In the genomic region with DNA sequence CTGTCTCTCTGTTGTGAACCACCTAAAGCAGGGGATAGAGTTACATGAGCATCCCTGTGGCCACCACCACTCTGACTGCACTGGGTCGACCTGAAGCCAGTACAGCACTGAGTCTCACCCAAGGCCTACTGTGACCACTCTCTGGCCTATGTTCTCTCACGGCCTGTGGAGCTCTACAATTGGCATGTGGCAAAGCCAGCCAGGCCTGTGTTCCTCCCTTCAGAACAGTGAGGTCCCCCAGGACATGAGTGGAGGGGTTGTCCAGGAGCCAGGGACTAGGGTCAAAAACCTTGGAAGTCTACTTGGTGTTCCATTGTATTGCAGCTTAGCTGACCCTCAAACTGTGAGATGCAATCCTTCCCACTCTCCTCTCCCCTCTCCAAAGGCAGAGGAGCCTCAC, we compare ENCODE assay signal across 41 cellular contexts. TPM values are rescaled to one million over a fixed set of nuclear protein-coding genes. Genes with fewer than 3 reads are reported as not detected.
"Had no signal": no experiment of that assay in that cellular context is flagged by ENCODE, and none has a peak within 500 bp of the region (broad histone marks: within the 10 kb centered on the region; RNA-seq: fewer than 3 reads in every experiment).

No MANE protein-coding gene starts in this region.

- H3K27me3 Mint-ChIP-seq: activated naive CD4-positive, alpha-beta T cell treated with anti-CD3 and anti-CD28 coated beads, Interleukin-2, amount 10 ng/mL, durations not matched to agents 7 days and 5 days; activated naive CD8-positive, alpha-beta T cell treated with anti-CD3 and anti-CD28 coated beads, Interleukin-2, amount 10 ng/mL, durations not matched to agents 7 days and 5 days; brain had no signal

- H3K36me3 ChIP-seq: adrenal gland, ascending aorta, brain microvascular endothelial cell, breast epithelium, cardiac muscle cell had no signal

- FAIRE-seq: astrocyte, bronchial epithelial cell had no signal

- ATAC-seq: activated naive CD4-positive, alpha-beta T cell treated with anti-CD3 and anti-CD28 coated beads, Interleukin-2, amount 50 U/mL, for 72 hours; activated naive CD8-positive, alpha-beta T cell treated with anti-CD3 and anti-CD28 coated beads, Interleukin-2, amount 50 U/mL, for 24 hours; activated T-cell treated with anti-CD3 and anti-CD28 coated beads, Interleukin-2, amount 50 U/mL, for 4 hours; activated T-cell treated with anti-CD3 and anti-CD28 coated beads, Interleukin-2, amount 50 U/mL, for 72 hours; activated T-helper 17 cell treated with anti-CD3 and anti-CD28 coated beads, Interleukin-2, amount 50 U/mL, for 72 hours; body of pancreas had no signal

- H3K4me1 ChIP-seq: adrenal gland, ascending aorta, body of pancreas, breast epithelium had no signal

- H3K4me3 ChIP-seq: adrenal gland, ascending aorta, body of pancreas, breast epithelium, cardiac muscle cell had no signal

- DNase-seq: activated effector memory CD4-positive, alpha-beta T cell treated with anti-CD3 and anti-CD28 coated beads, Interleukin-2, amount 50 U/mL, for 16 hours; activated effector memory CD4-positive, alpha-beta T cell treated with Interleukin-2 at 50 U/mL for 16 hours; activated gamma-delta T cell; activated gamma-delta T cell treated with Interleukin-2 at 50 U/mL for 16 hours; activated naive CD4-positive, alpha-beta T cell; activated naive CD4-positive, alpha-beta T cell treated with anti-CD3 and anti-CD28 coated beads for 36 hours; activated naive CD4-positive, alpha-beta T cell treated with anti-CD3 and anti-CD28 coated beads, Interleukin-2, amount 10 ng/mL, durations not matched to agents 7 days and 5 days; activated naive CD4-positive, alpha-beta T cell treated with anti-CD3 and anti-CD28 coated beads, Interleukin-2, amount 50 U/mL, for 16 hours; activated naive CD4-positive, alpha-beta T cell treated with Interleukin-2 at 50 U/mL for 16 hours; activated naive CD8-positive, alpha-beta T cell treated with anti-CD3 and anti-CD28 coated beads for 36 hours; activated naive CD8-positive, alpha-beta T cell treated with anti-CD3 and anti-CD28 coated beads, Interleukin-2, amount 10 ng/mL, durations not matched to agents 7 days and 5 days; activated naive CD8-positive, alpha-beta T cell treated with anti-CD3 and anti-CD28 coated beads, Interleukin-2, amount 50 U/mL, for 24 hours; activated T-cell treated with anti-CD3 and anti-CD28 coated beads, Interleukin-2, amount 50 U/mL, for 1 hour; activated T-cell treated with anti-CD3 and anti-CD28 coated beads, Interleukin-2, amount 50 U/mL, for 24 hours; activated T-cell treated with anti-CD3 and anti-CD28 coated beads, Interleukin-2, amount 50 U/mL, for 4 hours; activated T-cell treated with anti-CD3 and anti-CD28 coated beads, Interleukin-2, amount 50 U/mL, for 48 hours; activated T-cell treated with anti-CD3 and anti-CD28 coated beads, Interleukin-2, amount 50 U/mL, for 72 hours; adrenal gland; amniotic stem cell; amygdala; anterior cingulate cortex; aorta; body of pancreas; brain microvascular endothelial cell; caudate nucleus; central memory CD4-positive, alpha-beta T cell; cerebellar nuclear complex had no signal

- H3K27me3 ChIP-seq: adrenal gland, ascending aorta, body of pancreas, brain microvascular endothelial cell, breast epithelium, cardiac muscle cell had no signal

- H3K27ac ChIP-seq: adrenal gland, ascending aorta, body of pancreas, brain microvascular endothelial cell, breast epithelium, cardiac muscle cell had no signal

- H3K4me3 Mint-ChIP-seq: activated naive CD4-positive, alpha-beta T cell treated with anti-CD3 and anti-CD28 coated beads for 36 hours; activated naive CD4-positive, alpha-beta T cell treated with anti-CD3 and anti-CD28 coated beads, Interleukin-2, amount 10 ng/mL, durations not matched to agents 7 days and 5 days; activated naive CD4-positive, alpha-beta T cell treated with anti-CD3 and anti-CD28 coated beads, Interleukin-2, amount 50 U/mL, for 24 hours; activated naive CD8-positive, alpha-beta T cell; activated naive CD8-positive, alpha-beta T cell treated with anti-CD3 and anti-CD28 coated beads for 36 hours; activated naive CD8-positive, alpha-beta T cell treated with anti-CD3 and anti-CD28 coated beads, Interleukin-2, amount 10 ng/mL, durations not matched to agents 7 days and 5 days; activated naive CD8-positive, alpha-beta T cell treated with anti-CD3 and anti-CD28 coated beads, Interleukin-2, amount 50 U/mL, for 24 hours; activated T-cell treated with anti-CD3 and anti-CD28 coated beads, Interleukin-2, amount 50 U/mL, for 24 hours; activated T-cell treated with anti-CD3 and anti-CD28 coated beads, Interleukin-2, amount 50 U/mL, for 4 hours; activated T-cell treated with anti-CD3 and anti-CD28 coated beads, Interleukin-2, amount 50 U/mL, for 72 hours; activated T-helper 1 cell treated with anti-CD3 and anti-CD28 coated beads, Interleukin-12 subunit alpha, Interleukin-12 subunit beta, Interleukin-2, Interleukin-4 antibody, amounts not matched to agents 30 ng/mL and 10 ng/mL and 1 ng/mL, durations not matched to agents 14 hours and 24 hours and 36 hours; activated T-helper 17 cell treated with anti-CD3 and anti-CD28 coated beads, Interleukin-2, amount 50 U/mL, for 72 hours; brain; central memory CD8-positive, alpha-beta T cell had no signal

- H3K9me3 ChIP-seq: adrenal gland had no signal

- H3K4me1 Mint-ChIP-seq: activated naive CD4-positive, alpha-beta T cell treated with anti-CD3 and anti-CD28 coated beads, Interleukin-2, amount 10 ng/mL, durations not matched to agents 7 days and 5 days; activated naive CD4-positive, alpha-beta T cell treated with anti-CD3 and anti-CD28 coated beads, Interleukin-2, amount 50 U/mL, for 24 hours; activated naive CD8-positive, alpha-beta T cell treated with anti-CD3 and anti-CD28 coated beads for 36 hours; activated naive CD8-positive, alpha-beta T cell treated with anti-CD3 and anti-CD28 coated beads, Interleukin-2, amount 10 ng/mL, durations not matched to agents 7 days and 5 days; activated naive CD8-positive, alpha-beta T cell treated with anti-CD3 and anti-CD28 coated beads, Interleukin-2, amount 50 U/mL, for 24 hours; activated T-helper 17 cell treated with anti-CD3 and anti-CD28 coated beads, Interleukin-2, amount 50 U/mL, for 72 hours; brain; central memory CD8-positive, alpha-beta T cell had no signal

- H3K27ac Mint-ChIP-seq: activated naive CD4-positive, alpha-beta T cell treated with anti-CD3 and anti-CD28 coated beads for 36 hours; activated naive CD4-positive, alpha-beta T cell treated with anti-CD3 and anti-CD28 coated beads, Interleukin-2, amount 10 ng/mL, durations not matched to agents 7 days and 5 days; activated naive CD4-positive, alpha-beta T cell treated with anti-CD3 and anti-CD28 coated beads, Interleukin-2, amount 50 U/mL, for 24 hours; activated naive CD4-positive, alpha-beta T cell treated with anti-CD3 and anti-CD28 coated beads, Interleukin-2, amount 50 U/mL, for 72 hours; activated naive CD8-positive, alpha-beta T cell; activated naive CD8-positive, alpha-beta T cell treated with anti-CD3 and anti-CD28 coated beads for 36 hours; activated naive CD8-positive, alpha-beta T cell treated with anti-CD3 and anti-CD28 coated beads, Interleukin-2, amount 10 ng/mL, durations not matched to agents 7 days and 5 days; activated naive CD8-positive, alpha-beta T cell treated with anti-CD3 and anti-CD28 coated beads, Interleukin-2, amount 50 U/mL, for 24 hours; activated T-cell treated with anti-CD3 and anti-CD28 coated beads, Interleukin-2, amount 50 U/mL, for 24 hours; activated T-cell treated with anti-CD3 and anti-CD28 coated beads, Interleukin-2, amount 50 U/mL, for 72 hours; activated T-helper 1 cell treated with anti-CD3 and anti-CD28 coated beads, Interleukin-12 subunit alpha, Interleukin-12 subunit beta, Interleukin-2, Interleukin-4 antibody, amounts not matched to agents 30 ng/mL and 10 ng/mL and 1 ng/mL, durations not matched to agents 14 hours and 24 hours and 36 hours; activated T-helper 17 cell treated with anti-CD3 and anti-CD28 coated beads, Interleukin-2, amount 50 U/mL, for 72 hours; activated T-helper 2 cell treated with anti-CD3 and anti-CD28 coated beads, Interferon-gamma antibody, Interleukin-2, Interleukin-4, amounts not matched to agents 10 μg/mL and 5 μg/mL and 100 μg/mL, durations not matched to agents 14 hours and 24 hours and 36 hours; brain had no signal

- H3K36me3 Mint-ChIP-seq: activated naive CD4-positive, alpha-beta T cell treated with anti-CD3 and anti-CD28 coated beads, Interleukin-2, amount 10 ng/mL, durations not matched to agents 7 days and 5 days; activated naive CD4-positive, alpha-beta T cell treated with anti-CD3 and anti-CD28 coated beads, Interleukin-2, amount 50 U/mL, for 24 hours; activated naive CD8-positive, alpha-beta T cell; brain had no signal

RNA-seq across cellular contexts. Expression of a gene that starts 42.7 kb away (rescaled TPM):
- total RNA-seq: activated naive CD4-positive, alpha-beta T cell treated with anti-CD3 and anti-CD28 coated beads for 36 hours; activated naive CD4-positive, alpha-beta T cell treated with anti-CD3 and anti-CD28 coated beads, Interleukin-2, amount 50 U/mL, for 72 hours; activated naive CD8-positive, alpha-beta T cell treated with anti-CD3 and anti-CD28 coated beads for 36 hours; activated naive CD8-positive, alpha-beta T cell treated with anti-CD3 and anti-CD28 coated beads, Interleukin-2, amount 10 ng/mL, durations not matched to agents 7 days and 5 days; activated T-cell treated with anti-CD3 and anti-CD28 coated beads, Interleukin-2, amount 50 U/mL, for 4 hours; activated T-cell treated with anti-CD3 and anti-CD28 coated beads, Interleukin-2, amount 50 U/mL, for 72 hours; activated T-helper 1 cell treated with anti-CD3 and anti-CD28 coated beads, Interleukin-12 subunit alpha, Interleukin-12 subunit beta, Interleukin-2, Interleukin-4 antibody, amounts not matched to agents 30 ng/mL and 10 ng/mL and 1 ng/mL, durations not matched to agents 14 hours and 24 hours and 36 hours; activated T-helper 17 cell treated with anti-CD3 and anti-CD28 coated beads, Interleukin-2, amount 50 U/mL, for 72 hours; activated T-helper 2 cell treated with anti-CD3 and anti-CD28 coated beads, Interferon-gamma antibody, Interleukin-2, Interleukin-4, amounts not matched to agents 10 μg/mL and 5 μg/mL and 100 μg/mL, durations not matched to agents 14 hours and 24 hours and 36 hours; astrocyte; bronchial epithelial cell; cardiac muscle cell; cerebellum had no signal
- polyA plus RNA-seq: cardiac muscle cell had no signal
